In the genomic region with DNA sequence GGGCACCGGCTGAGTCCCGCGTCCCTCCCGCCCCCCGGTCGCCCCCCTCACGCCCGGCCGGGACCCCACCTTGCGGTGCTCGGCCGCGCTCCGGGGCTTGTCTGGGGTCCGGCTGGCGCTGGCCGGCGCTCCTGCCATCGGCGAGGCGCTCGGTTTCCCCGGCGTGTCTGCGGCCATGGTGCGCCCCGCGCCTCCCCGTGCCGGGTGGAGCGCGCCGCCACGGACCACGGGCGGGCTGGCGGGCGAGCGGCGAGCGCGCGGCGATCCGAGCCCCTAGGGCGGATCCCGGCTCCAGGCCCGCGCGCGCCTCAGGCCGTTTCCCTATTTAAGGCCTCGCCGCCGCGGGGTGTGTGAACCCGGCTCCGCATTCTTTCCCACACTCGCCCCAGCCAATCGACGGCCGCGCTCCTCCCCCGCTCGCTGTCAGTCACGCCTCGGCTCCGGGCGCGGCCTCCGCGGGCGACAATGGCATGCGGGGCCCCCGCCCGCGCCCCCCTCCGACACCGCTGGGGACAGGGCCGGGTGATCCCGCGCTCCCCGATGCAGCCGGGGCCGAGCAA, we compare ENCODE assay signal across 8 cellular contexts. TPM values are rescaled to one million over a fixed set of nuclear protein-coding genes. Genes with fewer than 3 reads are reported as not detected.
DNase-seq lines count a peak whose midpoint lies in the region; ATAC-seq lines count a peak whose summit lies in the region.

A gene with protein sequence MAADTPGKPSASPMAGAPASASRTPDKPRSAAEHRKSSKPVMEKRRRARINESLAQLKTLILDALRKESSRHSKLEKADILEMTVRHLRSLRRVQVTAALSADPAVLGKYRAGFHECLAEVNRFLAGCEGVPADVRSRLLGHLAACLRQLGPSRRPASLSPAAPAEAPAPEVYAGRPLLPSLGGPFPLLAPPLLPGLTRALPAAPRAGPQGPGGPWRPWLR (minus strand): TSS at position 301 of the 560 bp plus-strand sequence. CDS start 124 bp downstream, at position 177.

- peaks cover 65% of the 10 kb centered on the region for H3K27me3 Mint-ChIP-seq in stimulated activated memory B cell treated with anti-CD40 and anti-IgM and Interleukin-4, amounts not matched to agents 10 μg/mL and 1 μg/mL and 100 μg/mL, for 72 hours

- H3K4me3 Mint-ChIP-seq in stimulated activated memory B cell treated with anti-CD40 and anti-IgM and Interleukin-4, amounts not matched to agents 10 μg/mL and 1 μg/mL and 100 μg/mL, for 72 hours, result peak within 1 kb of the TSS; percentile 63

- peaks cover 28% of the 10 kb centered on the region for H3K4me1 Mint-ChIP-seq in stimulated activated memory B cell treated with anti-CD40 and anti-IgM and Interleukin-4, amounts not matched to agents 10 μg/mL and 1 μg/mL and 100 μg/mL, for 72 hours

- DNase-seq in Ammon's horn (ENCODE audit: low spot score), result peak; percentile 79
- DNase-seq in NCI-H226, result peak; percentile 84
- DNase-seq in activated T-cell treated with anti-CD3 and anti-CD28 coated beads for 24 hours (ENCODE audit: low read depth), result peak; percentile 48
- DNase-seq in epidermal melanocyte (ENCODE audit: insufficient read length, low spot score), result peak; percentile 86
- no peak for DNase-seq in mesenteric fat pad (ENCODE audit: low spot score)

- peak; percentile 32 for ATAC-seq in GM21825 (IDR thresholded peaks at IDR 0.05; ENCODE audit: unreplicated experiment)
- ATAC-seq in stimulated activated memory B cell treated with anti-CD40 and anti-IgM and Interleukin-4, amounts not matched to agents 10 μg/mL and 1 μg/mL and 100 μg/mL, for 72 hours, result no peak
- no peak for ATAC-seq in HG03439 (IDR thresholded peaks at IDR 0.05; ENCODE audit: unreplicated experiment)

- no peaks in the 10 kb centered on the region for H3K36me3 Mint-ChIP-seq in stimulated activated memory B cell treated with anti-CD40 and anti-IgM and Interleukin-4, amounts not matched to agents 10 μg/mL and 1 μg/mL and 100 μg/mL, for 72 hours

- H3K9me3 Mint-ChIP-seq in stimulated activated memory B cell treated with anti-CD40 and anti-IgM and Interleukin-4, amounts not matched to agents 10 μg/mL and 1 μg/mL and 100 μg/mL, for 72 hours, result no peaks in the 10 kb centered on the region

- H3K27ac Mint-ChIP-seq in stimulated activated memory B cell treated with anti-CD40 and anti-IgM and Interleukin-4, amounts not matched to agents 10 μg/mL and 1 μg/mL and 100 μg/mL, for 72 hours, result no peak within 1 kb of the TSS

RNA-seq across cellular contexts. Expression of the gene that starts here (rescaled TPM):
- total RNA-seq in mesenteric fat pad, result 25.5 TPM
